ENCODE assay signal across 8 cellular contexts in genomic region chr2:71226965-71227560, GRCh38. TPM values are rescaled to one million over a fixed set of nuclear protein-coding genes. Genes with fewer than 3 reads are reported as not detected.
DNase-seq lines count a peak whose midpoint lies in the region; ATAC-seq, FAIRE-seq and TF ChIP-seq lines count a peak whose summit lies in the region.

Gene PAIP2B (minus strand): TSS chr2:71227103. CDS start chr2:71202589, 24,514 bp downstream.

- peak; percentile 92 for ATAC-seq in GM18868 (IDR thresholded peaks at IDR 0.05; ENCODE audit: unreplicated experiment)
- ATAC-seq in HG03103 (IDR thresholded peaks at IDR 0.05; ENCODE audit: low read depth, unreplicated experiment), result peak; percentile 95
- ATAC-seq in WTC11, result peak; percentile 97

- FAIRE-seq in small intestine (lab: Jason Lieb, UNC), result peak; percentile 97

- intact Hi-C loops in A673 (cut with micrococcal nuclease; ENCODE audit: unreplicated experiment), result no loop called here

- H3K27me3 ChIP-seq in A673 (replicated peaks; ENCODE audit: insufficient read depth, low read depth, low read length, poor library complexity), result peaks cover 4% of the 10 kb centered on the region
- H3K27me3 ChIP-seq in small intestine (ENCODE audit: control insufficient read depth in 2 of 2, insufficient read depth in 2 of 2, low read length in 2 of 2), result no peaks in the 10 kb centered on the region

- H3K27ac Mint-ChIP-seq in WTC11, result peak within 1 kb of the TSS; percentile 96

- CTCF ChIA-PET in A673 (lab: Charles Lee), result interaction anchor here (0.7 to 1.3 kb wide), 2 partner anchors 105 to 221 kb away, joined by 3 to 9 read pairs; partner anchors contain the start of gene ZNF638
- CTCF ChIA-PET in WTC11 (lab: Charles Lee), result interaction anchor here (0.6 to 2.7 kb wide), 17 partner anchors 9 to 279 kb away, joined by 3 to 20 read pairs (median 5); partner anchors contain the start of gene ZNF638

- DNase-seq in A673 (ENCODE audit: low spot score), result peak; percentile 99
- peak; percentile 96 for DNase-seq in NCI-H2196 (lab: John Stamatoyannopoulos, UW; ENCODE audit: unreplicated experiment)
- peak; percentile 99 for DNase-seq in WTC11 (ENCODE audit: low spot score)
- DNase-seq in caudate nucleus (lab: John Stamatoyannopoulos, UW), result peak; percentile 89 to 100 (median 100)
- DNase-seq in iPS-NIHi7 (ENCODE audit: extremely low spot score), result peak; percentile 98
- DNase-seq in small intestine, result peak; percentile 99

- BruUV-seq in A673 (replicated peaks; lab: Mats Ljungman, UMichigan), result no TSS peak

- H3K9me3 Mint-ChIP-seq in WTC11, result peaks cover 25% of the 10 kb centered on the region

- H3K9me3 ChIP-seq in A673 (ENCODE audit: low read depth, low read length, poor library complexity, severe bottlenecking) (no peaks in the 10 kb centered on the region), small intestine (ENCODE audit: control insufficient read depth, low read depth) (no peaks in the 10 kb centered on the region)

- H3K4me3 Mint-ChIP-seq in WTC11, result peak within 1 kb of the TSS; percentile 98

- H3K4me1 ChIP-seq in A673 (ENCODE audit: insufficient read depth, low read length, poor library complexity, severe bottlenecking) (peaks cover 13% of the 10 kb centered on the region), small intestine (ENCODE audit: control insufficient read depth in 2 of 2, insufficient read depth in 1 of 2, low read depth in 1 of 2, low read length in 1 of 2) (no peaks in the 10 kb centered on the region)

- H3K27ac ChIP-seq in A673 (ENCODE audit: low read depth, low read length, poor library complexity, severe bottlenecking) (peak within 1 kb of the TSS; percentile 71), caudate nucleus (ENCODE audit: low read depth, low read length) (peak within 1 kb of the TSS; percentile 82), small intestine (ENCODE audit: low read depth in 1 of 2, low read length in 1 of 2) (peak within 1 kb of the TSS in 1 of 2 donors; percentile 89)

- peaks cover 12% of the 10 kb centered on the region for H3K4me1 Mint-ChIP-seq in WTC11

- H3K27me3 Mint-ChIP-seq in WTC11 (ENCODE audit: low read depth), result peaks cover 8% of the 10 kb centered on the region; the same call in 1 of the 2 replicates

- H3K4me3 ChIP-seq in A673 (ENCODE audit: low read depth, low read length, poor library complexity, severe bottlenecking) (peak within 1 kb of the TSS; percentile 58), small intestine (ENCODE audit: low read depth in 1 of 2, low read length in 2 of 2) (peak within 1 kb of the TSS; percentile 59 to 81)

- 0 to 1% (median 0%) methylated on average over 30 of the region's 30 CpGs for WGBS in small intestine, 3 donors

- H3K36me3 Mint-ChIP-seq in WTC11, result peaks cover 7% of the 10 kb centered on the region

- POLR2A ChIA-PET in A673 (lab: Charles Lee; ENCODE audit: low non-redundant PET) (interaction anchor here (0.6 to 0.7 kb wide), 4 partner anchors 17 to 329 kb away, joined by 3 to 14 read pairs (median 10); no protein-coding TSS in a partner anchor), WTC11 (lab: Charles Lee) (interaction anchor here (0.6 to 1.6 kb wide), 5 partner anchors 9 to 197 kb away, joined by 4 to 14 read pairs (median 8); partner anchors contain the start of gene ZNF638)

- H3K36me3 ChIP-seq in A673 (ENCODE audit: insufficient read depth, low read length, poor library complexity, severe bottlenecking) (no peaks in the 10 kb centered on the region), small intestine (ENCODE audit: control insufficient read depth in 2 of 2, insufficient read depth in 2 of 2, low read length in 2 of 2) (no peaks in the 10 kb centered on the region)

- TF ChIP-seq CTCF in A673 (conservative IDR thresholded peaks at IDR 0.05; ENCODE audit: low read depth, low read length) (0 out of 2 replicates have a peak, but pooled peaks have one; percentile 4), WTC11 (IDR thresholded peaks at IDR 0.05) (no peak)

TF ChIP-seq in WTC11, 78 proteins besides CTCF, POLR2A, EP300 and RAD21 (continues in another document):
- TF ChIP-seq ETV6 (CRISPR knock-in tag; IDR thresholded peaks at IDR 0.05), result no peak
- TF ChIP-seq AR (CRISPR knock-in tag; IDR thresholded peaks at IDR 0.05), result no peak
- no peak for TF ChIP-seq ZNF425 (CRISPR knock-in tag; conservative IDR thresholded peaks at IDR 0.05)
- TF ChIP-seq CREM (CRISPR knock-in tag; IDR thresholded peaks at IDR 0.05), result 0 out of 2 replicates have a peak, but pooled peaks have one; percentile 23
- no peak for TF ChIP-seq TEAD1 (CRISPR knock-in tag; IDR thresholded peaks at IDR 0.05)
- TF ChIP-seq NFYB (CRISPR knock-in tag; conservative IDR thresholded peaks at IDR 0.05; ENCODE audit: low read depth), result peak; percentile 95
- TF ChIP-seq STAT6 (CRISPR knock-in tag; conservative IDR thresholded peaks at IDR 0.05; ENCODE audit: low read depth), result no peak
- TF ChIP-seq ESRRA (CRISPR knock-in tag; IDR thresholded peaks at IDR 0.05; ENCODE audit: borderline replicate concordance), result no peak
- TF ChIP-seq MAX (CRISPR knock-in tag; IDR thresholded peaks at IDR 0.05), result peak; percentile 45; the same call in 1 of the 2 replicates
- TF ChIP-seq NFATC4 (CRISPR knock-in tag; IDR thresholded peaks at IDR 0.05), result no peak
- TF ChIP-seq FOXK1 (CRISPR knock-in tag; IDR thresholded peaks at IDR 0.05), result peak; percentile 61; the same call in 1 of the 2 replicates
- TF ChIP-seq IRF2 (CRISPR knock-in tag; IDR thresholded peaks at IDR 0.05; ENCODE audit: borderline replicate concordance, low read depth), result no peak
- no peak for TF ChIP-seq ZNF423 (CRISPR knock-in tag; IDR thresholded peaks at IDR 0.05)
- no peak for TF ChIP-seq NR1H2 (CRISPR knock-in tag; IDR thresholded peaks at IDR 0.05)
- no peak for TF ChIP-seq SMAD3 (CRISPR knock-in tag; IDR thresholded peaks at IDR 0.05; ENCODE audit: borderline replicate concordance)

RNA-seq across cellular contexts. Expression of gene PAIP2B, which starts in this region (rescaled TPM):
- total RNA-seq in A673 (2021), result 1.1 and 2.3 TPM in 2 replicates
- total RNA-seq in WTC11 (2021), result 19.3 to 22.4 TPM (median 22.2 TPM) in 3 replicates
- polyA plus RNA-seq in small intestine, result 1 to 10 TPM in 1 of 3 donors, under 1 TPM in 2; 0.45 to 1.9 (median 0.81) TPM
